Comparison of ENCODE assay signal across 1 cellular context in the genomic region with DNA sequence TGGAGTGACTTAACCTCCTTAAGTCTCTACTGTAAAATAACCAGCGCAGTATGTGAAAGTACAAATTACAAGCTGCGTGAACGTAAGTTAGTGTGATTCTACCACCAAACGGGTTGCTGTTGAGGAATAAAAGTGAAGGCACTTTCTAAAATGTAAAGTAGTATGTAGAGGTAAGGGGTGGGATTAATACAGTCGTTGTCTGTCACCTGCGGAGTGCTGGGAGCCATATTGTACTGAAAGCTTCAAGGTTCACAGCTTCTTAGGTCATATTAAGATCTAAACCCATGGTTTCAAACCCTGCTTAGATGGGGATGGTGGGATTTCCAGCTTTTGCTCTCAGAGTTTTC.
A peak's percentile ranks its signal among the peaks of the same experiment; 100 is the strongest.
TF ChIP-seq lines count a peak whose summit lies in the region.

No MANE protein-coding gene starts in this region.

TF ChIP-seq in GM12878, 131 proteins besides CTCF, POLR2A, EP300 and RAD21:
- TF ChIP-seq ETV6 (conservative IDR thresholded peaks at IDR 0.05 in 1 of 2, IDR thresholded peaks at IDR 0.05 in 1 of 2; ENCODE audit: borderline replicate concordance in 1 of 2, low read depth in 1 of 2) (no peak), BHLHE40 (IDR thresholded peaks at IDR 0.05; ENCODE audit: borderline replicate concordance in 1 of 2, low read depth in 2 of 2, low read length in 1 of 2) (0 out of 4 replicates have a peak, but pooled peaks of 1 of the 2 experiments have one; percentile 3), E2F8 (IDR thresholded peaks at IDR 0.05; ENCODE audit: low read depth, partially characterized antibody) (peak; percentile 6), SMARCA5 (IDR thresholded peaks at IDR 0.05) (no peak), KDM1A (IDR thresholded peaks at IDR 0.05; ENCODE audit: borderline replicate concordance) (no peak), HCFC1 (IDR thresholded peaks at IDR 0.05; ENCODE audit: low read length) (no peak), EGR1 (IDR thresholded peaks at IDR 0.05; ENCODE audit: borderline replicate concordance in 1 of 2, low read depth in 2 of 2, low read length in 2 of 2) (no peak), TCF3 (IDR thresholded peaks at IDR 0.05; ENCODE audit: borderline replicate concordance, insufficient read depth, low read depth, low read length) (no peak), ZNF622 (IDR thresholded peaks at IDR 0.05) (no peak), SMC3 (IDR thresholded peaks at IDR 0.05; ENCODE audit: borderline replicate concordance, low read length) (no peak), POLR2AphosphoS5 (IDR thresholded peaks at IDR 0.05; ENCODE audit: low read length) (peak; percentile 51; the same call in 1 of the 2 replicates), HDGF (IDR thresholded peaks at IDR 0.05) (no peak), CBFB (IDR thresholded peaks at IDR 0.05; ENCODE audit: low read depth) (no peak), PKNOX1 (IDR thresholded peaks at IDR 0.05) (0 out of 2 replicates have a peak, but pooled peaks have one; percentile 29), MTA2 (IDR thresholded peaks at IDR 0.05; ENCODE audit: low read depth) (no peak), PBX3 (IDR thresholded peaks at IDR 0.05; ENCODE audit: insufficient replicate concordance, low read depth, low read length) (no peak), YY1 (IDR thresholded peaks at IDR 0.05; ENCODE audit: low read depth, low read length) (peak; percentile 85), TAF1 (IDR thresholded peaks at IDR 0.05; ENCODE audit: borderline replicate concordance, low read depth, low read length) (peak; percentile 72; the same call in 1 of the 2 replicates)
- TF ChIP-seq, protein P1, sequence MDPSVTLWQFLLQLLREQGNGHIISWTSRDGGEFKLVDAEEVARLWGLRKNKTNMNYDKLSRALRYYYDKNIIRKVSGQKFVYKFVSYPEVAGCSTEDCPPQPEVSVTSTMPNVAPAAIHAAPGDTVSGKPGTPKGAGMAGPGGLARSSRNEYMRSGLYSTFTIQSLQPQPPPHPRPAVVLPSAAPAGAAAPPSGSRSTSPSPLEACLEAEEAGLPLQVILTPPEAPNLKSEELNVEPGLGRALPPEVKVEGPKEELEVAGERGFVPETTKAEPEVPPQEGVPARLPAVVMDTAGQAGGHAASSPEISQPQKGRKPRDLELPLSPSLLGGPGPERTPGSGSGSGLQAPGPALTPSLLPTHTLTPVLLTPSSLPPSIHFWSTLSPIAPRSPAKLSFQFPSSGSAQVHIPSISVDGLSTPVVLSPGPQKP (IDR thresholded peaks at IDR 0.05; ENCODE audit: low read depth, low read length), result no peak
- TF ChIP-seq, protein P2, sequence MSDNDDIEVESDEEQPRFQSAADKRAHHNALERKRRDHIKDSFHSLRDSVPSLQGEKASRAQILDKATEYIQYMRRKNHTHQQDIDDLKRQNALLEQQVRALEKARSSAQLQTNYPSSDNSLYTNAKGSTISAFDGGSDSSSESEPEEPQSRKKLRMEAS (IDR thresholded peaks at IDR 0.05; ENCODE audit: low read depth, low read length), result no peak
- TF ChIP-seq, protein P3, sequence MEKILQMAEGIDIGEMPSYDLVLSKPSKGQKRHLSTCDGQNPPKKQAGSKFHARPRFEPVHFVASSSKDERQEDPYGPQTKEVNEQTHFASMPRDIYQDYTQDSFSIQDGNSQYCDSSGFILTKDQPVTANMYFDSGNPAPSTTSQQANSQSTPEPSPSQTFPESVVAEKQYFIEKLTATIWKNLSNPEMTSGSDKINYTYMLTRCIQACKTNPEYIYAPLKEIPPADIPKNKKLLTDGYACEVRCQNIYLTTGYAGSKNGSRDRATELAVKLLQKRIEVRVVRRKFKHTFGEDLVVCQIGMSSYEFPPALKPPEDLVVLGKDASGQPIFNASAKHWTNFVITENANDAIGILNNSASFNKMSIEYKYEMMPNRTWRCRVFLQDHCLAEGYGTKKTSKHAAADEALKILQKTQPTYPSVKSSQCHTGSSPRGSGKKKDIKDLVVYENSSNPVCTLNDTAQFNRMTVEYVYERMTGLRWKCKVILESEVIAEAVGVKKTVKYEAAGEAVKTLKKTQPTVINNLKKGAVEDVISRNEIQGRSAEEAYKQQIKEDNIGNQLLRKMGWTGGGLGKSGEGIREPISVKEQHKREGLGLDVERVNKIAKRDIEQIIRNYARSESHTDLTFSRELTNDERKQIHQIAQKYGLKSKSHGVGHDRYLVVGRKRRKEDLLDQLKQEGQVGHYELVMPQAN (conservative IDR thresholded peaks at IDR 0.05), result peak; percentile 37; the same call in 1 of the 2 replicates
- TF ChIP-seq, protein P4, sequence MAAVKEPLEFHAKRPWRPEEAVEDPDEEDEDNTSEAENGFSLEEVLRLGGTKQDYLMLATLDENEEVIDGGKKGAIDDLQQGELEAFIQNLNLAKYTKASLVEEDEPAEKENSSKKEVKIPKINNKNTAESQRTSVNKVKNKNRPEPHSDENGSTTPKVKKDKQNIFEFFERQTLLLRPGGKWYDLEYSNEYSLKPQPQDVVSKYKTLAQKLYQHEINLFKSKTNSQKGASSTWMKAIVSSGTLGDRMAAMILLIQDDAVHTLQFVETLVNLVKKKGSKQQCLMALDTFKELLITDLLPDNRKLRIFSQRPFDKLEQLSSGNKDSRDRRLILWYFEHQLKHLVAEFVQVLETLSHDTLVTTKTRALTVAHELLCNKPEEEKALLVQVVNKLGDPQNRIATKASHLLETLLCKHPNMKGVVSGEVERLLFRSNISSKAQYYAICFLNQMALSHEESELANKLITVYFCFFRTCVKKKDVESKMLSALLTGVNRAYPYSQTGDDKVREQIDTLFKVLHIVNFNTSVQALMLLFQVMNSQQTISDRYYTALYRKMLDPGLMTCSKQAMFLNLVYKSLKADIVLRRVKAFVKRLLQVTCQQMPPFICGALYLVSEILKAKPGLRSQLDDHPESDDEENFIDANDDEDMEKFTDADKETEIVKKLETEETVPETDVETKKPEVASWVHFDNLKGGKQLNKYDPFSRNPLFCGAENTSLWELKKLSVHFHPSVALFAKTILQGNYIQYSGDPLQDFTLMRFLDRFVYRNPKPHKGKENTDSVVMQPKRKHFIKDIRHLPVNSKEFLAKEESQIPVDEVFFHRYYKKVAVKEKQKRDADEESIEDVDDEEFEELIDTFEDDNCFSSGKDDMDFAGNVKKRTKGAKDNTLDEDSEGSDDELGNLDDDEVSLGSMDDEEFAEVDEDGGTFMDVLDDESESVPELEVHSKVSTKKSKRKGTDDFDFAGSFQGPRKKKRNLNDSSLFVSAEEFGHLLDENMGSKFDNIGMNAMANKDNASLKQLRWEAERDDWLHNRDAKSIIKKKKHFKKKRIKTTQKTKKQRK (IDR thresholded peaks at IDR 0.05; ENCODE audit: low read depth, low read length), result no peak
- TF ChIP-seq, protein P5, sequence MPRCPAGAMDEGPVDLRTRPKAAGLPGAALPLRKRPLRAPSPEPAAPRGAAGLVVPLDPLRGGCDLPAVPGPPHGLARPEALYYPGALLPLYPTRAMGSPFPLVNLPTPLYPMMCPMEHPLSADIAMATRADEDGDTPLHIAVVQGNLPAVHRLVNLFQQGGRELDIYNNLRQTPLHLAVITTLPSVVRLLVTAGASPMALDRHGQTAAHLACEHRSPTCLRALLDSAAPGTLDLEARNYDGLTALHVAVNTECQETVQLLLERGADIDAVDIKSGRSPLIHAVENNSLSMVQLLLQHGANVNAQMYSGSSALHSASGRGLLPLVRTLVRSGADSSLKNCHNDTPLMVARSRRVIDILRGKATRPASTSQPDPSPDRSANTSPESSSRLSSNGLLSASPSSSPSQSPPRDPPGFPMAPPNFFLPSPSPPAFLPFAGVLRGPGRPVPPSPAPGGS (IDR thresholded peaks at IDR 0.05; ENCODE audit: borderline replicate concordance, insufficient read depth, low read depth, low read length, poor library complexity, severe bottlenecking), result no peak
